ENCODE assay signal across 15 cellular contexts in the genomic region with DNA sequence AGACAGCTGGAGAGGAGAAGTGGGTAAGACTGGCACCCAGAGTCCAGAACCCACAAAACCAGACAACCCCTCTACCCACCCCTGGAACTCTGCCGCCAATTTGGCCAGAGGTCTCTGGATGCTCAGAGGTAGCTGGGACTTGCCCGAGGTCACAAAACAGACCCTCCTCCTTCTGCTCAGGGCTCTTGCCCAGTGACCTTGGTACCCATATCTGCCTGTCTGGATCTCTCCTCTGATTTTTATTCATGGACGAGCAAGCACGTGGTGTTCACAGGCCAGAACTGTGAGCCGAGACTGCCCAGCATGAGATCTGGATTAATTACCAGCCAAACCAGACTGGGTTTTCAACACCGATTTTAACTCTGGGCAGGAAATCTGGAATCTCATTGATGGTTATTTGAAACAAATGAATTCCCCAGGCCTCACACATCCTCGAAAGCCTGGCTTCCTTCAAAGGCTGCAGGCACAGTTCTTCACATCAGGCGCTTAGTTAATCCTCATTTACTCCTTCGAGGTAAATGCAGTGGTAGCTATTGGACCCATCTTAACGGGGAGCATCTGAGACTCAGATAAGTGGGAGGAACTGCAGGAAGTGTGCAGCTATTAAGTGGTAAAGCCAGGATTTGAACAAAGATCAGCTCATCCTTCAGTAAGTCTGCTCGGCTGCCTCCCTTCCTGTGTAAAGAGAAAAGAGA. TPM values are rescaled to one million over a fixed set of nuclear protein-coding genes. Genes with fewer than 3 reads are reported as not detected.
A peak's percentile ranks its signal among the peaks of the same experiment; 100 is the strongest.
DNase-seq lines count a peak whose midpoint lies in the region; ATAC-seq and TF ChIP-seq lines count a peak whose summit lies in the region.
"Had no signal": no experiment of that assay in that cellular context is flagged by ENCODE, and none has a peak within 500 bp of the region (broad histone marks: within the 10 kb centered on the region; RNA-seq: fewer than 3 reads in every experiment).

No MANE protein-coding gene starts in this region.

- H3K36me3 ChIP-seq in BLaER1 (peaks cover 24% of the 10 kb centered on the region), Panc1 (ENCODE audit: control insufficient read depth, insufficient read depth, low read length) (no peaks in the 10 kb centered on the region), psoas muscle (ENCODE audit: insufficient read depth in 1 of 2, low read depth in 1 of 2) (no peaks in the 10 kb centered on the region)

- H4K20me1 ChIP-seq in BLaER1: peaks cover 18% of the 10 kb centered on the region; the same call in 1 of the 2 replicates

- H3K4me3 ChIP-seq in BLaER1 (no peak overlapping the region), Panc1 (ENCODE audit: low read depth in 2 of 2, low read length in 2 of 2) (no peak overlapping the region), fibroblast of villous mesenchyme (ENCODE audit: low read depth, low read length) (no peak overlapping the region), psoas muscle (no peak overlapping the region)
- H3K4me3 ChIP-seq: K562 had no signal

- no peaks in the 10 kb centered on the region for H3K9me3 ChIP-seq in BLaER1
- H3K9me3 ChIP-seq in Panc1 (ENCODE audit: control insufficient read depth, insufficient read depth, low read depth, low read length): no peaks in the 10 kb centered on the region
- H3K9me3 ChIP-seq in psoas muscle: no peaks in the 10 kb centered on the region

- H3K4me2 ChIP-seq in BLaER1: peak overlapping the region; percentile 93

- DNase-seq in Panc1 (ENCODE audit: low read depth, low spot score) (no peak), fibroblast of villous mesenchyme (ENCODE audit: low read depth) (peak; percentile 28), psoas muscle (no peak), NCI-H69 (lab: John Stamatoyannopoulos, UW) (no peak), amniotic stem cell (lab: John Stamatoyannopoulos, UW) (no peak), DMS79 (lab: John Stamatoyannopoulos, UW) (no peak)
- DNase-seq: DMS 273 treated with DMSO at 0.1 percent for 48 hours; endodermal cell; H9; NCI-H1436 treated with DMSO at 0.1 percent for 48 hours; NCI-H446; stimulated activated CD4-positive, alpha-beta T cell treated with anti-CD3 and anti-CD28 coated beads, Interleukin-2, amount 100 ng/mL, for 48 hours had no signal

- ATAC-seq in Panc1 (no peak), psoas muscle (no peak), HG03139 (IDR thresholded peaks at IDR 0.05; ENCODE audit: unreplicated experiment) (no peak)

- H3K4me1 ChIP-seq in BLaER1 (peaks cover 100% of the 10 kb centered on the region), Panc1 (ENCODE audit: control insufficient read depth, insufficient read depth, low read length) (peaks cover 40% of the 10 kb centered on the region), psoas muscle (peaks cover 69% of the 10 kb centered on the region)

- H3K27me3 ChIP-seq in BLaER1 (no peaks in the 10 kb centered on the region), Panc1 (ENCODE audit: control insufficient read depth, insufficient read depth, low read length) (no peaks in the 10 kb centered on the region), psoas muscle (ENCODE audit: insufficient read depth in 3 of 3, low read length in 2 of 3) (no peaks in the 10 kb centered on the region)

- peak overlapping the region; percentile 83 for H3K27ac ChIP-seq in BLaER1
- peak overlapping the region; percentile 51; the same call in 1 of the 2 replicates for H3K27ac ChIP-seq in Panc1 (ENCODE audit: low read length)
- H3K27ac ChIP-seq in psoas muscle: peak overlapping the region; percentile 77

- POLR2A ChIA-PET in Panc1 (lab: Charles Lee): no interaction called here

- in situ Hi-C loops in Panc1 (cut with HindIII; ENCODE audit: low pct_unique_long_range_greater_than_20kb, low sequenced_read_pairs): no loop called here

- intact Hi-C loops in Panc1 (cut with micrococcal nuclease; ENCODE audit: unreplicated experiment) (no loop called here), psoas muscle (cut with DNase I) (no loop called here)

- CTCF ChIA-PET in Panc1 (lab: Charles Lee): no interaction called here

- H3K9ac ChIP-seq in BLaER1: peak overlapping the region; percentile 61; the same call in 1 of the 2 replicates

- BruUV-seq in Panc1 (replicated peaks; lab: Mats Ljungman, UMichigan): no TSS peak

- TF ChIP-seq CTCF in Panc1 (IDR thresholded peaks at IDR 0.05) (no peak), fibroblast of villous mesenchyme (IDR thresholded peaks at IDR 0.05; ENCODE audit: insufficient read depth, low read depth, low read length) (no peak), psoas muscle (IDR thresholded peaks at IDR 0.05) (no peak)

- whole genome bisulfite sequencing in psoas muscle, 3 donors: 32 to 61% (median 33%) methylated on average over 11 of the region's 11 CpGs

RNA-seq across cellular contexts. Expression of gene COL27A1, which starts 21.4 kb away (rescaled TPM):
- total RNA-seq in Panc1 (2021; ENCODE audit: unreplicated experiment) (5.1 TPM), fibroblast of villous mesenchyme (22.9 and 23.3 TPM in 2 replicates), psoas muscle (1 to 10 TPM; 3.9 to 8.5 (median 4.7) TPM)
- polyA plus RNA-seq in Panc1 (2012; ENCODE audit: insufficient read length): 2.3 TPM
- polyA plus RNA-seq in psoas muscle: 1 to 10 TPM; 1.1 to 2.1 (median 1.8) TPM
- polyA plus RNA-seq: K562 had no signal
